Comparison of ENCODE assay signal across 12 cellular contexts in the genomic region with DNA sequence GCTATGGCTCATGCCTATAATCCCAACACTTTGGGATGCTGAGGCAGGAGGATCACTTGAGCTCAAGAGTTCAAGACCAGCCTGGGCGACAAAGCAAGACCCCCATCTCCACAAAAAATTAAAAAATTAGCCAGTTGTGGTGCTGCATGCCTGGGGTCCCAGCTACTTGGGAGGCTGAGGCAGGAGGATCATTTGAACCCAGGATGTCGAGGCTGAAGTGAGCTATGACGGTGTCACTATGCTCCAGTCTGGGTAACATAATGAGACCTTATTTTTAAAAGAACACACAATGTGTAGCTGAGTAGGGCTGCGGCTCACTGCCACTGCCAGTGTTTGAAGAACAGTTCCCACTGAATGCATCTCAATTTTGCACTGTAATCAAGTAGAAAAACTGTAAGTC. TPM values are rescaled to one million over a fixed set of nuclear protein-coding genes. Genes with fewer than 3 reads are reported as not detected.
"Had no signal": no experiment of that assay in that cellular context is flagged by ENCODE, and none has a peak within 500 bp of the region (broad histone marks: within the 10 kb centered on the region; RNA-seq: fewer than 3 reads in every experiment).

No MANE protein-coding gene starts in this region.

- H3K9me3 ChIP-seq: HAP-1 had no signal

- H3K4me3 Mint-ChIP-seq: GM23338, H9, HFFc6 had no signal

- H3K4me1 ChIP-seq: HAP-1 had no signal

- DNase-seq: GM23248, GOT3, H7, H9, HCEC 1CT, HFFc6 had no signal

- ATAC-seq: GM23338, HCT116 had no signal

- FAIRE-seq: H1, H54 had no signal

- H3K4me1 Mint-ChIP-seq: GM23338 had no signal

- H3K27ac Mint-ChIP-seq: GM23338, H9, HFFc6 had no signal

- H3K9me3 Mint-ChIP-seq: HFFc6 had no signal

- H3K4me3 ChIP-seq: GM23248, GM23338, HAP-1 had no signal

- H3K36me3 ChIP-seq: HAP-1 had no signal

- H3K27ac ChIP-seq: GM23248 had no signal

- H3K9ac ChIP-seq: GM23248 had no signal

RNA-seq across cellular contexts. Expression of a gene that starts 7.1 kb away (rescaled TPM):
- total RNA-seq: GM23248, GM23338, H1, H4, H7, H9, HFFc6 had no signal
- polyA plus RNA-seq: GM23248, GM23338, H1 had no signal
